31 cellular contexts compared by ENCODE assay signal in genomic region chr16:23824909-23825308, GRCh38. TPM values are rescaled to one million over a fixed set of nuclear protein-coding genes. Genes with fewer than 3 reads are reported as not detected.
"Had no signal": no experiment of that assay in that cellular context is flagged by ENCODE, and none has a peak within 500 bp of the region (broad histone marks: within the 10 kb centered on the region; RNA-seq: fewer than 3 reads in every experiment).

No MANE protein-coding gene starts in this region.

- H3K4me1 ChIP-seq: adrenal gland, body of pancreas, gastrocnemius medialis, uterus had no signal

- H3K27ac Mint-ChIP-seq: activated CD4-positive, alpha-beta memory T cell treated with anti-CD3 and anti-CD28 coated beads for 36 hours; activated CD4-positive, alpha-beta T cell treated with anti-CD3 and anti-CD28 coated beads, Interleukin-2, amount 10 ng/mL, durations not matched to agents 24 days and 14 days; activated T-helper 17 cell treated with anti-CD3 and anti-CD28 coated beads, Interleukin-2, amount 50 U/mL, for 72 hours; progenitor cell of endocrine pancreas; stimulated activated naive CD8-positive, alpha-beta T cell treated with anti-CD3 and anti-CD28 coated beads, Interleukin-15, Interleukin-2, amounts not matched to agents 100 ng/mL and 50 ng/mL, for 24 hours had no signal

- H3K9me3 Mint-ChIP-seq: activated T-cell treated with anti-CD3 and anti-CD28 coated beads, Interleukin-2, amount 50 U/mL, for 4 hours; activated T-helper 17 cell treated with anti-CD3 and anti-CD28 coated beads, Interleukin-2, amount 50 U/mL, for 72 hours; stimulated activated naive CD8-positive, alpha-beta T cell treated with anti-CD3 and anti-CD28 coated beads, Interleukin-15, Interleukin-2, amounts not matched to agents 100 ng/mL and 50 ng/mL, for 24 hours had no signal

- H3K9me3 ChIP-seq: colonic mucosa, gastrocnemius medialis, uterus had no signal

- H3K4me3 Mint-ChIP-seq: activated CD4-positive, alpha-beta memory T cell treated with anti-CD3 and anti-CD28 coated beads for 36 hours; activated CD4-positive, alpha-beta T cell treated with anti-CD3 and anti-CD28 coated beads, Interleukin-2, amount 10 ng/mL, durations not matched to agents 24 days and 14 days; activated T-cell treated with anti-CD3 and anti-CD28 coated beads, Interleukin-2, amount 50 U/mL, for 4 hours; activated T-helper 17 cell treated with anti-CD3 and anti-CD28 coated beads, Interleukin-2, amount 50 U/mL, for 72 hours; nephron; stimulated activated naive CD8-positive, alpha-beta T cell treated with anti-CD3 and anti-CD28 coated beads, Interleukin-15, Interleukin-2, amounts not matched to agents 100 ng/mL and 50 ng/mL, for 24 hours had no signal

- H3K27me3 ChIP-seq: body of pancreas, colonic mucosa, gastrocnemius medialis, hepatocyte, uterus had no signal

- H3K4me3 ChIP-seq: adrenal gland, body of pancreas, colonic mucosa, gastrocnemius medialis, hepatocyte, skin epidermis, thoracic aorta, uterus had no signal

- H3K27ac ChIP-seq: adrenal gland, body of pancreas, colonic mucosa, gastrocnemius medialis, hepatocyte, thoracic aorta, uterus had no signal

- H3K36me3 ChIP-seq: adrenal gland, colonic mucosa, gastrocnemius medialis, thoracic aorta, uterus had no signal

- DNase-seq: activated CD4-positive, alpha-beta memory T cell treated with anti-CD3 and anti-CD28 coated beads for 36 hours; activated CD4-positive, alpha-beta T cell treated with anti-CD3 and anti-CD28 coated beads, Interleukin-2, amount 10 ng/mL, durations not matched to agents 24 days and 14 days; activated CD4-positive, CD25-positive, alpha-beta regulatory T cell treated with anti-CD3 and anti-CD28 coated beads, Interleukin-2, amount 50 U/mL, for 72 hours; activated gamma-delta T cell treated with Interleukin-2 at 50 U/mL for 16 hours; activated T-cell treated with anti-CD3 and anti-CD28 coated beads, Interleukin-2, amount 50 U/mL, for 4 hours; adrenal gland; aorta; body of pancreas; cerebellar nuclear complex; colonic mucosa; effector CD8-positive, alpha-beta T cell; erythroblast; gastrocnemius medialis; glutamatergic neuron; stimulated activated CD4-positive, alpha-beta T cell treated with anti-CD3 and anti-CD28 coated beads, Interleukin-12 subunit alpha, Interleukin-12 subunit beta, amount 100 ng/mL, for 4 hours; stimulated activated CD4-positive, alpha-beta T cell treated with anti-CD3 and anti-CD28 coated beads, Interleukin-4, amount 100 ng/mL, for 1 hour; T-helper 1 cell; trophoblast cell; uterus had no signal

- H3K27me3 Mint-ChIP-seq: activated CD4-positive, alpha-beta memory T cell treated with anti-CD3 and anti-CD28 coated beads for 36 hours; activated T-helper 17 cell treated with anti-CD3 and anti-CD28 coated beads, Interleukin-2, amount 50 U/mL, for 72 hours; stimulated activated naive CD8-positive, alpha-beta T cell treated with anti-CD3 and anti-CD28 coated beads, Interleukin-15, Interleukin-2, amounts not matched to agents 100 ng/mL and 50 ng/mL, for 24 hours had no signal

- ATAC-seq: activated naive CD4-positive, alpha-beta T cell treated with anti-CD3 and anti-CD28 coated beads, Interleukin-2, amount 50 U/mL, for 72 hours; activated T-cell treated with anti-CD3 and anti-CD28 coated beads, Interleukin-2, amount 50 U/mL, for 4 hours; activated T-helper 17 cell treated with anti-CD3 and anti-CD28 coated beads, Interleukin-2, amount 50 U/mL, for 72 hours; body of pancreas; gastrocnemius medialis; sciatic nerve had no signal

RNA-seq across cellular contexts. Expression of gene PRKCB, which starts 10.9 kb away (rescaled TPM):
- total RNA-seq: dermis microvascular lymphatic vessel endothelial cell, osteocyte, renal cortical epithelial cell had no signal
